In genomic region chrX:24054182-24055042, GRCh38 we compare ENCODE assay signal across 1 cellular context.
A peak's percentile ranks its signal among the peaks of the same experiment; 100 is the strongest.
TF ChIP-seq lines count a peak whose summit lies in the region.

EIF2S3 (plus strand) TSS chrX:24054956; CDS start chrX:24054969, 13 bp downstream.

TF ChIP-seq in HepG2, 621 proteins besides CTCF, POLR2A, EP300 and RAD21 (continued from another document):
- TF ChIP-seq PAXIP1 (CRISPR knock-in tag; conservative IDR thresholded peaks at IDR 0.05): peak; percentile 38; the same call in 1 of the 2 replicates
- TF ChIP-seq PHF5A (CRISPR knock-in tag; IDR thresholded peaks at IDR 0.05; ENCODE audit: low read depth, unreplicated experiment): no peak
- TF ChIP-seq PRMT3 (CRISPR knock-in tag; IDR thresholded peaks at IDR 0.05; ENCODE audit: borderline replicate concordance, low read depth): no peak
- TF ChIP-seq ZMAT3 (CRISPR knock-in tag; conservative IDR thresholded peaks at IDR 0.05): no peak; the same call in 1 of the 2 replicates
- no peak for TF ChIP-seq TAF15 (IDR thresholded peaks at IDR 0.05; ENCODE audit: low read depth, low read length, poor library complexity, severe bottlenecking)
- no peak for TF ChIP-seq IKZF1 (IDR thresholded peaks at IDR 0.05)
- no peak for TF ChIP-seq ZNF713 (CRISPR knock-in tag; IDR thresholded peaks at IDR 0.05)
- peak; percentile 83 for TF ChIP-seq THAP11 (CRISPR knock-in tag; IDR thresholded peaks at IDR 0.05)
- 0 out of 2 replicates have a peak, but pooled peaks have one; percentile 26 for TF ChIP-seq SOX5 (CRISPR knock-in tag; IDR thresholded peaks at IDR 0.05; ENCODE audit: borderline replicate concordance)
- no peak for TF ChIP-seq KLF11 (CRISPR knock-in tag; IDR thresholded peaks at IDR 0.05)
- TF ChIP-seq ATF4 (CRISPR knock-in tag; IDR thresholded peaks at IDR 0.05): peak in 1 of 2 experiments; percentile 98; a peak in 2 of 4 replicates
- no peak for TF ChIP-seq ZNF777 (CRISPR knock-in tag; IDR thresholded peaks at IDR 0.05)
- TF ChIP-seq CHCHD3 (CRISPR knock-in tag; IDR thresholded peaks at IDR 0.05): no peak
- no peak for TF ChIP-seq RELA (CRISPR knock-in tag; IDR thresholded peaks at IDR 0.05)
- peak; percentile 15 for TF ChIP-seq AGO2 (optimal IDR thresholded peaks at IDR 0.05; ENCODE audit: low read depth, low read length)
- no peak for TF ChIP-seq SMAD1 (CRISPR knock-in tag; IDR thresholded peaks at IDR 0.05; ENCODE audit: borderline replicate concordance, low read depth)
- TF ChIP-seq NFIC (IDR thresholded peaks at IDR 0.05; ENCODE audit: low read length): no peak; the same call in 1 of the 2 replicates
- no peak for TF ChIP-seq ETV6 (CRISPR knock-in tag; conservative IDR thresholded peaks at IDR 0.05)
- TF ChIP-seq GLMP (CRISPR knock-in tag; IDR thresholded peaks at IDR 0.05; ENCODE audit: borderline replicate concordance): no peak
- no peak for TF ChIP-seq ZSCAN22 (CRISPR knock-in tag; IDR thresholded peaks at IDR 0.05)
- TF ChIP-seq ZNF280D (CRISPR knock-in tag; IDR thresholded peaks at IDR 0.05): no peak
- no peak for TF ChIP-seq ZBTB7B (CRISPR knock-in tag; IDR thresholded peaks at IDR 0.05)
- TF ChIP-seq POGK (CRISPR knock-in tag; conservative IDR thresholded peaks at IDR 0.05): no peak; the same call in 1 of the 2 replicates
- TF ChIP-seq FOXP1 (IDR thresholded peaks at IDR 0.05): no peak
- no peak for TF ChIP-seq FOXP1 (CRISPR knock-in tag; IDR thresholded peaks at IDR 0.05)
- TF ChIP-seq ZFP36L2 (CRISPR knock-in tag; IDR thresholded peaks at IDR 0.05): no peak
- peak; percentile 82 for TF ChIP-seq RBFOX2 (IDR thresholded peaks at IDR 0.05; ENCODE audit: low read depth, low read length)
- TF ChIP-seq BCL6 (CRISPR knock-in tag; IDR thresholded peaks at IDR 0.05): peak; percentile 86
- no peak for TF ChIP-seq NFKBIZ (CRISPR knock-in tag; IDR thresholded peaks at IDR 0.05)
- TF ChIP-seq ZNF546 (CRISPR knock-in tag; conservative IDR thresholded peaks at IDR 0.05): no peak
- TF ChIP-seq NFATC3 (CRISPR knock-in tag; IDR thresholded peaks at IDR 0.05): no peak
- no peak for TF ChIP-seq SP4 (CRISPR knock-in tag; IDR thresholded peaks at IDR 0.05)
- TF ChIP-seq ZNF33B (CRISPR knock-in tag; IDR thresholded peaks at IDR 0.05): no peak
- TF ChIP-seq KMT2B (CRISPR knock-in tag; IDR thresholded peaks at IDR 0.05): peak; percentile 67; the same call in 1 of the 2 replicates
- no peak for TF ChIP-seq TEAD2 (CRISPR knock-in tag; IDR thresholded peaks at IDR 0.05)
- TF ChIP-seq ZNF776 (CRISPR knock-in tag; IDR thresholded peaks at IDR 0.05): no peak
- TF ChIP-seq ZNF563 (CRISPR knock-in tag; IDR thresholded peaks at IDR 0.05): peak; percentile 31; the same call in 1 of the 2 replicates
- no peak for TF ChIP-seq ZNF317 (CRISPR knock-in tag; IDR thresholded peaks at IDR 0.05)
- TF ChIP-seq ZNF484 (CRISPR knock-in tag; IDR thresholded peaks at IDR 0.05; ENCODE audit: borderline replicate concordance, low read depth): no peak
- TF ChIP-seq YEATS2 (CRISPR knock-in tag; IDR thresholded peaks at IDR 0.05; ENCODE audit: borderline replicate concordance): peak; percentile 81
- peak; percentile 17; the same call in 1 of the 2 replicates for TF ChIP-seq ZNF788 (CRISPR knock-in tag; IDR thresholded peaks at IDR 0.05; ENCODE audit: borderline replicate concordance)
- peak; percentile 74 for TF ChIP-seq POGZ (CRISPR knock-in tag; IDR thresholded peaks at IDR 0.05)
- TF ChIP-seq ZNF816 (CRISPR knock-in tag; IDR thresholded peaks at IDR 0.05; ENCODE audit: borderline replicate concordance): no peak
- no peak for TF ChIP-seq AFF4 (CRISPR knock-in tag; IDR thresholded peaks at IDR 0.05)
- TF ChIP-seq U2AF1 (optimal IDR thresholded peaks at IDR 0.05; ENCODE audit: low read depth, low read length): peak; percentile 46
- no peak for TF ChIP-seq TBP (CRISPR knock-in tag; IDR thresholded peaks at IDR 0.05)
- TF ChIP-seq RBAK (CRISPR knock-in tag; IDR thresholded peaks at IDR 0.05): no peak
- TF ChIP-seq RORA (CRISPR knock-in tag; IDR thresholded peaks at IDR 0.05): no peak
- TF ChIP-seq PLSCR1 (CRISPR knock-in tag; IDR thresholded peaks at IDR 0.05; ENCODE audit: borderline replicate concordance): no peak
- TF ChIP-seq PRPF4 (IDR thresholded peaks at IDR 0.05; ENCODE audit: low read depth, low read length, poor library complexity, severe bottlenecking): no peak
- TF ChIP-seq NCOA1 (CRISPR knock-in tag; IDR thresholded peaks at IDR 0.05): no peak
- no peak for TF ChIP-seq ZNF510 (CRISPR knock-in tag; IDR thresholded peaks at IDR 0.05; ENCODE audit: low read depth)
